ENCODE assay signal across 10 cellular contexts in genomic region chr5:83026930-83027687, GRCh38. TPM values are rescaled to one million over a fixed set of nuclear protein-coding genes. Genes with fewer than 3 reads are reported as not detected.
DNase-seq lines count a peak whose midpoint lies in the region; ATAC-seq, FAIRE-seq and TF ChIP-seq lines count a peak whose summit lies in the region.
"Had no signal": no experiment of that assay in that cellular context is flagged by ENCODE, and none has a peak within 500 bp of the region (broad histone marks: within the 10 kb centered on the region; RNA-seq: fewer than 3 reads in every experiment).

No MANE protein-coding gene starts in this region.

- H4K12ac ChIP-seq in trophoblast cell (ENCODE audit: low read depth, low read length) = no peak overlapping the region

- peak overlapping the region; percentile 76 for H2BK120ac ChIP-seq in trophoblast cell (ENCODE audit: insufficient read depth, low read length, poor library complexity)

- H4K91ac ChIP-seq in trophoblast cell (ENCODE audit: low read depth, low read length) = peak overlapping the region; percentile 50

- peak overlapping the region; percentile 48 for H4K8ac ChIP-seq in trophoblast cell (ENCODE audit: low read depth, low read length)

- peaks cover 6 to 13% of the 10 kb centered on the region in 2 experiments for H3K4me1 ChIP-seq in trophoblast cell (ENCODE audit: control insufficient read depth in 1 of 2, insufficient read depth in 2 of 2, low read length in 2 of 2)

- no peaks in the 10 kb centered on the region for H3K9me3 ChIP-seq in trophoblast cell (ENCODE audit: insufficient read depth, low read depth, low read length)

- WGBS in trophoblast cell (ENCODE audit: extremely low coverage, insufficient coverage, insufficient read length) = no CpG with 5 or more reads among the region's 4 CpGs

- no peak overlapping the region for H3K4ac ChIP-seq in trophoblast cell (ENCODE audit: low read depth, low read length)

- ATAC-seq in GM19438 (IDR thresholded peaks at IDR 0.05; ENCODE audit: low read depth, unreplicated experiment) (peak; percentile 85), HG03039 (IDR thresholded peaks at IDR 0.05; ENCODE audit: unreplicated experiment) (peak; percentile 59)
- ATAC-seq: Panc1 had no signal

- no peak overlapping the region for H3K4me3 ChIP-seq in trophoblast cell (ENCODE audit: low read depth, low read length)
- H3K4me3 ChIP-seq in coronary artery = no peak overlapping the region

- no peak overlapping the region for H3K18ac ChIP-seq in trophoblast cell (ENCODE audit: low read length)

- DNase-seq in trophoblast cell (peak in 1 of 2 donors; percentile 16), coronary artery (ENCODE audit: low spot score) (no peak), GM12892 (ENCODE audit: insufficient read length) (no peak), OCI-M2 (lab: John Stamatoyannopoulos, UW; ENCODE audit: unreplicated experiment) (no peak)
- DNase-seq in activated CD8-positive, alpha-beta memory T cell treated with anti-CD3 and anti-CD28 coated beads, Interleukin-2, amount 50 U/mL, for 4 hours = no peak
- DNase-seq: activated naive CD4-positive, alpha-beta T cell treated with anti-CD3 and anti-CD28 coated beads, Interleukin-2, amount 10 ng/mL, durations not matched to agents 7 days and 5 days had no signal

- peak overlapping the region; percentile 44 for H3K14ac ChIP-seq in trophoblast cell (ENCODE audit: low read length)

- peak overlapping the region; percentile 83 for H2BK5ac ChIP-seq in trophoblast cell (ENCODE audit: low read depth, low read length, poor library complexity)

- peaks cover 24% of the 10 kb centered on the region for H3K79me1 ChIP-seq in trophoblast cell (ENCODE audit: low read length)

- H3K23ac ChIP-seq in trophoblast cell (ENCODE audit: low read length) = no peak overlapping the region

- no peak for TF ChIP-seq CTCF in coronary artery (IDR thresholded peaks at IDR 0.05)

- H2AK5ac ChIP-seq in trophoblast cell (ENCODE audit: low read length) = no peak overlapping the region

- H2AFZ ChIP-seq in trophoblast cell (ENCODE audit: insufficient read depth, low read length, poor library complexity) = no peak overlapping the region

- H3K27me3 ChIP-seq in trophoblast cell (ENCODE audit: insufficient read depth, low read length) = no peaks in the 10 kb centered on the region

- no peak for FAIRE-seq in GM12892 (lab: Jason Lieb, UNC)

- no peaks in the 10 kb centered on the region for H3K36me3 ChIP-seq in trophoblast cell (ENCODE audit: control insufficient read depth in 1 of 2, insufficient read depth in 2 of 2, low read length in 2 of 2)

- H3K27ac ChIP-seq in trophoblast cell (ENCODE audit: low read depth, low read length) (peak overlapping the region; percentile 84), coronary artery (no peak overlapping the region)

- TF ChIP-seq POLR2A in GM12892 (IDR thresholded peaks at IDR 0.05; ENCODE audit: low read depth, low read length) = no peak

- peak overlapping the region; percentile 61 for H2BK12ac ChIP-seq in trophoblast cell (ENCODE audit: low read length)

- H3K79me2 ChIP-seq in trophoblast cell (ENCODE audit: control insufficient read depth, insufficient read depth, low read length, poor library complexity) = no peaks in the 10 kb centered on the region

- H3K4me2 ChIP-seq in trophoblast cell (ENCODE audit: low read length) = peak overlapping the region; percentile 35

- no peak overlapping the region for H3K9ac ChIP-seq in trophoblast cell (ENCODE audit: low read length)

TF ChIP-seq in PFSK-1, 5 proteins besides CTCF, POLR2A, EP300 and RAD21:
- TF ChIP-seq TAF1 (IDR thresholded peaks at IDR 0.05; ENCODE audit: borderline replicate concordance, insufficient read depth, low read length) (no peak), REST (IDR thresholded peaks at IDR 0.05; ENCODE audit: insufficient read depth in 1 of 2, low read depth in 2 of 2, low read length in 2 of 2) (0 out of 4 replicates have a peak, but pooled peaks of 1 of the 2 experiments have one; percentile 34), FOXP2 (optimal IDR thresholded peaks at IDR 0.05; ENCODE audit: borderline replicate concordance, extremely low read depth, extremely low read length, insufficient read depth) (no peak), POLR2AphosphoS5 (IDR thresholded peaks at IDR 0.05; ENCODE audit: low read depth, low read length) (peak; percentile 13), SIN3A (IDR thresholded peaks at IDR 0.05; ENCODE audit: borderline replicate concordance, insufficient read depth, low read length) (peak; percentile 97; the same call in 1 of the 2 replicates)

RNA-seq across cellular contexts. Expression of gene TMEM167A, which starts 50.1 kb away (rescaled TPM):
- polyA plus RNA-seq in PFSK-1 (2012; ENCODE audit: insufficient read length, low read depth) = 50.7 TPM
- polyA plus RNA-seq in trophoblast cell (2013) = 122 and 124 TPM in 2 replicates
- polyA plus RNA-seq in GM12892 (2012; ENCODE audit: missing spikeins) = 76.2 TPM

RNA-seq across cellular contexts. Expression of gene XRCC4, which starts 50.2 kb away (rescaled TPM):
- 5.1 TPM for polyA plus RNA-seq in PFSK-1 (2012; ENCODE audit: insufficient read length, low read depth)
- 15.4 and 16.3 TPM in 2 replicates for polyA plus RNA-seq in trophoblast cell (2013)
- 21.2 TPM for polyA plus RNA-seq in GM12892 (2012; ENCODE audit: missing spikeins)
